ENCODE assay signal across 8 cellular contexts in genomic region chr7:45921699-45922519, GRCh38. TPM values are rescaled to one million over a fixed set of nuclear protein-coding genes. Genes with fewer than 3 reads are reported as not detected.
DNase-seq lines count a peak whose midpoint lies in the region; ATAC-seq and TF ChIP-seq lines count a peak whose summit lies in the region.

No MANE protein-coding gene starts in this region.

- peak overlapping the region; percentile 31 for H3K4me3 Mint-ChIP-seq in activated T-helper 1 cell treated with anti-CD3 and anti-CD28 coated beads, Interleukin-12 subunit alpha, Interleukin-12 subunit beta, Interleukin-2, Interleukin-4 antibody, amounts not matched to agents 30 ng/mL and 10 ng/mL and 1 ng/mL, durations not matched to agents 14 hours and 24 hours and 36 hours
- peak overlapping the region; percentile 68 for H3K4me3 Mint-ChIP-seq in progenitor cell of endocrine pancreas (ENCODE audit: low read depth)

- H3K27me3 ChIP-seq in cardiac muscle cell: peaks cover 47% of the 10 kb centered on the region

- peak; percentile 99 for TF ChIP-seq CTCF in cardiac muscle cell (IDR thresholded peaks at IDR 0.05; ENCODE audit: low read depth, low read length)
- TF ChIP-seq CTCF in progenitor cell of endocrine pancreas (IDR thresholded peaks at IDR 0.05; ENCODE audit: unreplicated experiment): peak; percentile 92

- ATAC-seq in HG02588 (IDR thresholded peaks at IDR 0.05; ENCODE audit: unreplicated experiment): no peak
- ATAC-seq in GM21786 (IDR thresholded peaks at IDR 0.05; ENCODE audit: unreplicated experiment): no peak

- no peak overlapping the region for H3K27ac ChIP-seq in cardiac muscle cell

- DNase-seq in ELF-1 (ENCODE audit: low read depth, low spot score): peak; percentile 86
- peak; percentile 56 for DNase-seq in KBM-7
- no peak for DNase-seq in activated T-helper 1 cell treated with anti-CD3 and anti-CD28 coated beads, Interleukin-12 subunit alpha, Interleukin-12 subunit beta, Interleukin-2, Interleukin-4 antibody, amounts not matched to agents 30 ng/mL and 10 ng/mL and 1 ng/mL, durations not matched to agents 14 hours and 24 hours and 36 hours (ENCODE audit: low spot score)
- peak; percentile 81 to 82 for DNase-seq in cardiac muscle cell (ENCODE audit: low read depth in 1 of 2, low spot score in 1 of 2)
- DNase-seq in progenitor cell of endocrine pancreas (ENCODE audit: low spot score, unreplicated experiment): peak; percentile 56
- no peak for DNase-seq in occipital lobe (lab: John Stamatoyannopoulos, UW)

- intact Hi-C loops in activated T-helper 1 cell treated with anti-CD3 and anti-CD28 coated beads, Interleukin-12 subunit alpha, Interleukin-12 subunit beta, Interleukin-2, Interleukin-4 antibody, amounts not matched to agents 30 ng/mL and 10 ng/mL and 1 ng/mL, durations not matched to agents 14 hours and 24 hours and 36 hours (cut with micrococcal nuclease): loop anchor here (2.0 kb wide), 1 partner anchor 431 kb away; no protein-coding TSS in a partner anchor

- in situ Hi-C loops in KBM-7 (cut with MboI; ENCODE audit: low pct_unique_long_range_greater_than_20kb, low sequenced_read_pairs): loop anchor here (25.0 kb wide), 2 partner anchors 390 to 1165 kb away; no protein-coding TSS in a partner anchor

- H3K9me3 ChIP-seq in cardiac muscle cell (ENCODE audit: low read depth): no peaks in the 10 kb centered on the region

- peaks cover 20% of the 10 kb centered on the region for H3K4me1 Mint-ChIP-seq in activated T-helper 1 cell treated with anti-CD3 and anti-CD28 coated beads, Interleukin-12 subunit alpha, Interleukin-12 subunit beta, Interleukin-2, Interleukin-4 antibody, amounts not matched to agents 30 ng/mL and 10 ng/mL and 1 ng/mL, durations not matched to agents 14 hours and 24 hours and 36 hours (ENCODE audit: low read depth)
- H3K4me1 Mint-ChIP-seq in progenitor cell of endocrine pancreas (ENCODE audit: low read depth): peaks cover 18% of the 10 kb centered on the region

- H3K4me3 ChIP-seq in cardiac muscle cell: peak overlapping the region; percentile 63

- H3K9me3 Mint-ChIP-seq in activated T-helper 1 cell treated with anti-CD3 and anti-CD28 coated beads, Interleukin-12 subunit alpha, Interleukin-12 subunit beta, Interleukin-2, Interleukin-4 antibody, amounts not matched to agents 30 ng/mL and 10 ng/mL and 1 ng/mL, durations not matched to agents 14 hours and 24 hours and 36 hours: no peaks in the 10 kb centered on the region
- no peaks in the 10 kb centered on the region for H3K9me3 Mint-ChIP-seq in progenitor cell of endocrine pancreas (ENCODE audit: low read depth)

- no peaks in the 10 kb centered on the region for H3K36me3 ChIP-seq in cardiac muscle cell

- H3K27ac Mint-ChIP-seq in activated T-helper 1 cell treated with anti-CD3 and anti-CD28 coated beads, Interleukin-12 subunit alpha, Interleukin-12 subunit beta, Interleukin-2, Interleukin-4 antibody, amounts not matched to agents 30 ng/mL and 10 ng/mL and 1 ng/mL, durations not matched to agents 14 hours and 24 hours and 36 hours: no peak overlapping the region
- H3K27ac Mint-ChIP-seq in progenitor cell of endocrine pancreas: no peak overlapping the region

- H3K4me1 ChIP-seq in cardiac muscle cell (ENCODE audit: low read depth): peaks cover 5% of the 10 kb centered on the region

- peaks cover 57% of the 10 kb centered on the region for H3K27me3 Mint-ChIP-seq in activated T-helper 1 cell treated with anti-CD3 and anti-CD28 coated beads, Interleukin-12 subunit alpha, Interleukin-12 subunit beta, Interleukin-2, Interleukin-4 antibody, amounts not matched to agents 30 ng/mL and 10 ng/mL and 1 ng/mL, durations not matched to agents 14 hours and 24 hours and 36 hours (ENCODE audit: insufficient read depth)
- H3K27me3 Mint-ChIP-seq in progenitor cell of endocrine pancreas: peaks cover 75% of the 10 kb centered on the region

- no peaks in the 10 kb centered on the region for H3K36me3 Mint-ChIP-seq in activated T-helper 1 cell treated with anti-CD3 and anti-CD28 coated beads, Interleukin-12 subunit alpha, Interleukin-12 subunit beta, Interleukin-2, Interleukin-4 antibody, amounts not matched to agents 30 ng/mL and 10 ng/mL and 1 ng/mL, durations not matched to agents 14 hours and 24 hours and 36 hours (ENCODE audit: low read depth)
- no peaks in the 10 kb centered on the region for H3K36me3 Mint-ChIP-seq in progenitor cell of endocrine pancreas (ENCODE audit: insufficient read depth)

RNA-seq across cellular contexts. Expression of gene IGFBP3, which starts 0.8 kb away (rescaled TPM):
- 1.2 and 1.3 TPM in 2 replicates for total RNA-seq in activated T-helper 1 cell treated with anti-CD3 and anti-CD28 coated beads, Interleukin-12 subunit alpha, Interleukin-12 subunit beta, Interleukin-2, Interleukin-4 antibody, amounts not matched to agents 30 ng/mL and 10 ng/mL and 1 ng/mL, durations not matched to agents 14 hours and 24 hours and 36 hours
- total RNA-seq in cardiac muscle cell: 19.1 and 32.8 TPM in 2 replicates
- polyA plus RNA-seq in cardiac muscle cell: 10.9 and 12.2 TPM in 2 replicates
- 8.6 and 10.3 TPM in 2 replicates for total RNA-seq in progenitor cell of endocrine pancreas
- total RNA-seq in occipital lobe: 4.2 TPM

RNA-seq across cellular contexts. Expression of gene IGFBP1, which starts 33.6 kb away (rescaled TPM):
- total RNA-seq in activated T-helper 1 cell treated with anti-CD3 and anti-CD28 coated beads, Interleukin-12 subunit alpha, Interleukin-12 subunit beta, Interleukin-2, Interleukin-4 antibody, amounts not matched to agents 30 ng/mL and 10 ng/mL and 1 ng/mL, durations not matched to agents 14 hours and 24 hours and 36 hours: not detected in 2 replicates
- 0.18 TPM in 1 of 2 replicates, not detected in the other for total RNA-seq in cardiac muscle cell
- polyA plus RNA-seq in cardiac muscle cell: not detected in 2 replicates
- 0.24 TPM in 1 of 2 replicates, not detected in the other for total RNA-seq in progenitor cell of endocrine pancreas
- 0.31 TPM for total RNA-seq in occipital lobe

RNA-seq across cellular contexts. Expression of gene CCDC201, which starts 49.0 kb away (rescaled TPM):
- not detected in 2 replicates for total RNA-seq in activated T-helper 1 cell treated with anti-CD3 and anti-CD28 coated beads, Interleukin-12 subunit alpha, Interleukin-12 subunit beta, Interleukin-2, Interleukin-4 antibody, amounts not matched to agents 30 ng/mL and 10 ng/mL and 1 ng/mL, durations not matched to agents 14 hours and 24 hours and 36 hours
- total RNA-seq in cardiac muscle cell (not detected in 2 replicates), progenitor cell of endocrine pancreas (not detected in 2 replicates), occipital lobe (not detected)
- polyA plus RNA-seq in cardiac muscle cell: not detected in 2 replicates

Comparison
In these comparisons a context has a peak if more than half of its experiments do, and no peak if none do; other contexts are left out.
1. DNase-seq: peak in ELF-1 (single experiment), KBM-7 (single experiment), cardiac muscle cell (2 of 2) and progenitor cell of endocrine pancreas (single experiment); none in activated T-helper 1 cell treated with anti-CD3 and anti-CD28 coated beads, Interleukin-12 subunit alpha, Interleukin-12 subunit beta, Interleukin-2, Interleukin-4 antibody, amounts not matched to agents 30 ng/mL and 10 ng/mL and 1 ng/mL, durations not matched to agents 14 hours and 24 hours and 36 hours (single experiment) and occipital lobe (single experiment).